ENCODE assay signal across 7 cellular contexts in the genomic region with DNA sequence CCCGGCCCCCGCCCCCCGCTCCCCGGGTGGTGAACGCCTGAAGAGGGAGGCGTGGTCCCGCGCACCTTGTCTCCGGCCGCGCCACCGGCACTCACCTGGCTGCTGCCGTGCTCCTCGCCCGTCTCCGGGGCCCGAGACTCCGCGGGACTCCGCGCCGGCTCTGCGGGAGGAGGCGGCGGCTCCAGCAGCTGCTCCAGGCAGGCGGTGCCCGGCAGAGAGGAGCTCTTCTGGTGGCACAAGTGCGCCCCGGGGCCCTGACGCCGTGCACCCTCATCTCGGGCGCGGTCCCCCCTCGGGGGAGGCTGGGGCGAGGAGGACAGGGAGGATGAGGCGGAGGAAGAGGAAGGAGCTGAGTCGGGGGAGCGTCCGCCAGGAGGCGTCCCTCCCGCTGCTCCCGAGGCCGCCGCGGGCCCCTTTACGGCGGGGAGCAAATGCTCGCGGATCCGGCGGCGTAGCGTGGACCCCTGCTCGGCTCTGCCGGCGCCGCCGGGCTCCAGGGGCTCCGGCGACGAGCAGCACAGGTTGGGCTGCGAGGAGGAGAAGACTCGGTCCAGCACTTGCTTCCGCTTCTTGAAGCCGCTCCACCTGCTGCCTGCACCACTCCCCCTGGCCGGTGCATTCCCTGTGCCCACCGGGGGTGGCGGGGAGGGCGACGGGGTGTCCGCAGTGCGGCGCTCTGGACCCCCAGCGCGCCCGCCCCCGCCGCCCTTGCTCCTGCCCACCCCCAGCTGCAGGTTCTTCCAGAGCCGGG. TPM values are rescaled to one million over a fixed set of nuclear protein-coding genes. Genes with fewer than 3 reads are reported as not detected.
DNase-seq lines count a peak whose midpoint lies in the region; FAIRE-seq and TF ChIP-seq lines count a peak whose summit lies in the region.

No MANE protein-coding gene starts in this region.

- no peak for FAIRE-seq in endothelial cell of umbilical vein (lab: Jason Lieb, UNC)

- no peaks in the 10 kb centered on the region for H3K9me1 ChIP-seq in endothelial cell of umbilical vein (replicated peaks; ENCODE audit: control insufficient read depth, extremely low read depth, insufficient read depth, low read length)

- H3K27ac ChIP-seq in HUES6 (ENCODE audit: low read depth, low read length) (no peak overlapping the region; the same call in 1 of the 2 replicates), endothelial cell of umbilical vein (ENCODE audit: insufficient read depth, low read depth, low read length) (no peak overlapping the region), muscle layer of colon (ENCODE audit: low read depth, low read length) (no peak overlapping the region), vagina (no peak overlapping the region)

- dilution Hi-C loops in endothelial cell of umbilical vein (cut with MboI; ENCODE audit: extremely low pct_ligation_motif_present, low sequenced_read_pairs): no loop called here

- intact Hi-C loops in endothelial cell of umbilical vein (cut with micrococcal nuclease): loop anchor here (1.0 kb wide), 1 partner anchor 563 kb away; no protein-coding TSS in a partner anchor
- intact Hi-C loops in vagina (cut with DNase I): no loop called here

- H3K79me2 ChIP-seq in endothelial cell of umbilical vein (ENCODE audit: control insufficient read depth, insufficient read depth, low read length): no peaks in the 10 kb centered on the region

- DNase-seq in EL (peak; percentile 24), GM20000 (ENCODE audit: low spot score) (peak; percentile 79), T1000 (lab: John Stamatoyannopoulos, UW) (peak; percentile 35), endothelial cell of umbilical vein (ENCODE audit: low read depth, low spot score) (peak; percentile 28), vagina (ENCODE audit: extremely low spot score in 2 of 2) (no peak)

- no peaks in the 10 kb centered on the region for H4K20me1 ChIP-seq in endothelial cell of umbilical vein (replicated peaks; ENCODE audit: control insufficient read depth, extremely low read depth, insufficient read depth, low read length)

- H2AFZ ChIP-seq in endothelial cell of umbilical vein (ENCODE audit: low read depth, low read length): peak overlapping the region; percentile 91

- H3K36me3 ChIP-seq in HUES6 (ENCODE audit: control insufficient read depth, insufficient read depth, low read length) (no peaks in the 10 kb centered on the region), endothelial cell of umbilical vein (ENCODE audit: control insufficient read depth in 2 of 2, extremely low read depth in 1 of 2, insufficient read depth in 2 of 2, low read length in 2 of 2) (no peaks in the 10 kb centered on the region), muscle layer of colon (ENCODE audit: insufficient read depth, low read length) (no peaks in the 10 kb centered on the region), vagina (no peaks in the 10 kb centered on the region)

- H3K9ac ChIP-seq in HUES6 (ENCODE audit: low read length) (peak overlapping the region; percentile 64), endothelial cell of umbilical vein (replicated peaks; ENCODE audit: extremely low read depth, insufficient read depth, low read length) (no peak overlapping the region), muscle layer of colon (ENCODE audit: low read length) (no peak overlapping the region)

- peaks cover 25% of the 10 kb centered on the region for H3K4me1 ChIP-seq in HUES6 (ENCODE audit: control insufficient read depth, insufficient read depth, low read length)
- peaks cover 14% of the 10 kb centered on the region for H3K4me1 ChIP-seq in endothelial cell of umbilical vein (ENCODE audit: control insufficient read depth, extremely low read depth, insufficient read depth, low read length)
- peaks cover 7% of the 10 kb centered on the region for H3K4me1 ChIP-seq in muscle layer of colon (ENCODE audit: insufficient read depth, low read length)
- H3K4me1 ChIP-seq in vagina: peaks cover 26% of the 10 kb centered on the region

- H3K27me3 ChIP-seq in HUES6 (ENCODE audit: control insufficient read depth, insufficient read depth, low read length) (peaks cover 46% of the 10 kb centered on the region), endothelial cell of umbilical vein (ENCODE audit: control insufficient read depth in 2 of 2, insufficient read depth in 2 of 2, low read length in 2 of 2) (peaks cover 50 to 77% of the 10 kb centered on the region in 2 experiments), muscle layer of colon (ENCODE audit: control insufficient read depth in 1 of 2, insufficient read depth in 2 of 2, low read length in 2 of 2) (peaks cover 37 to 39% of the 10 kb centered on the region in 2 donors), vagina (no peaks in the 10 kb centered on the region)

- peak overlapping the region; percentile 78 for H3K4me2 ChIP-seq in endothelial cell of umbilical vein (ENCODE audit: insufficient read depth, low read length)

- CTCF ChIA-PET in endothelial cell of umbilical vein (lab: Charles Lee): interaction anchor here (0.6 to 4.6 kb wide), 16 partner anchors 9 to 564 kb away, joined by 3 to 49 read pairs (median 4); no protein-coding TSS in a partner anchor

- BruUV-seq in endothelial cell of umbilical vein (replicated peaks; lab: Mats Ljungman, UMichigan): no TSS peak

- no peak for TF ChIP-seq POLR2A in endothelial cell of umbilical vein (IDR thresholded peaks at IDR 0.05; ENCODE audit: low read depth, low read length)
- TF ChIP-seq POLR2A in vagina (IDR thresholded peaks at IDR 0.05): no peak

- POLR2A ChIA-PET in endothelial cell of umbilical vein (lab: Charles Lee): no interaction called here

- TF ChIP-seq CTCF in GM20000 (IDR thresholded peaks at IDR 0.05; ENCODE audit: extremely low read depth, missing control alignments): peak; percentile 19
- TF ChIP-seq CTCF in endothelial cell of umbilical vein (IDR thresholded peaks at IDR 0.05; ENCODE audit: extremely low read depth in 1 of 2, insufficient read depth in 1 of 2, low read depth in 1 of 2, low read length in 2 of 2): peak; percentile 38 to 58
- TF ChIP-seq CTCF in vagina (IDR thresholded peaks at IDR 0.05): no peak

- H3K9me3 ChIP-seq in HUES6 (ENCODE audit: control insufficient read depth, insufficient read depth, low read depth, low read length) (no peaks in the 10 kb centered on the region), endothelial cell of umbilical vein (replicated peaks; ENCODE audit: control insufficient read depth, insufficient read depth, low read length) (no peaks in the 10 kb centered on the region), muscle layer of colon (ENCODE audit: low read length) (no peaks in the 10 kb centered on the region), vagina (no peaks in the 10 kb centered on the region)

- peak overlapping the region; percentile 93 for H3K4me3 ChIP-seq in HUES6 (ENCODE audit: low read depth, low read length)
- peak overlapping the region; percentile 27 to 55 (median 44) for H3K4me3 ChIP-seq in endothelial cell of umbilical vein (replicated peaks in 1 of 3; ENCODE audit: insufficient read depth in 1 of 3, low read depth in 1 of 3, low read length in 3 of 3)
- H3K4me3 ChIP-seq in muscle layer of colon (ENCODE audit: low read depth in 1 of 2, low read length in 2 of 2): peak overlapping the region; percentile 53 to 84
- H3K4me3 ChIP-seq in vagina: peak overlapping the region; percentile 47 to 53

TF ChIP-seq in endothelial cell of umbilical vein, 7 proteins besides CTCF, POLR2A, EP300 and RAD21:
- TF ChIP-seq, protein P1, sequence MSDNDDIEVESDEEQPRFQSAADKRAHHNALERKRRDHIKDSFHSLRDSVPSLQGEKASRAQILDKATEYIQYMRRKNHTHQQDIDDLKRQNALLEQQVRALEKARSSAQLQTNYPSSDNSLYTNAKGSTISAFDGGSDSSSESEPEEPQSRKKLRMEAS (IDR thresholded peaks at IDR 0.05; ENCODE audit: insufficient read depth, insufficient read length): no peak
- no peak for TF ChIP-seq POLR2AphosphoS5 (IDR thresholded peaks at IDR 0.05; ENCODE audit: insufficient read depth, low read depth, low read length)
TF ChIP-seq in endothelial cell of umbilical vein: peak in this region for 0.

RNA-seq across cellular contexts. Expression of a gene that starts 1.0 kb away (rescaled TPM):
- total RNA-seq in endothelial cell of umbilical vein (203 and 307 TPM in 2 replicates), vagina (12.8 TPM)
- polyA plus RNA-seq in endothelial cell of umbilical vein: 59.4 and 79.3 TPM in 2 replicates
- polyA plus RNA-seq in endothelial cell of umbilical vein (2011; cell fraction: cytosol; rRNA removed): 56.9 and 87.9 TPM in 2 replicates
- 266 and 328 TPM in 2 replicates for polyA plus RNA-seq in endothelial cell of umbilical vein (2011; cell fraction: nucleus; rRNA removed)
- 404 and 549 TPM in 2 replicates for polyA plus RNA-seq in endothelial cell of umbilical vein (2012)
- 379 and 381 TPM in 2 replicates for polyA minus RNA-seq in endothelial cell of umbilical vein
- polyA minus RNA-seq in endothelial cell of umbilical vein (2011; cell fraction: cytosol; rRNA and poly(A)+ RNA removed): 4.9 TPM
- polyA minus RNA-seq in endothelial cell of umbilical vein (2011; cell fraction: nucleus; rRNA and poly(A)+ RNA removed): 1,520 and 1,656 TPM in 2 replicates

Comparison
In these comparisons a context has a peak if more than half of its experiments do, and no peak if none do; other contexts are left out.
1. DNase-seq: peak in EL (single experiment), GM20000 (single experiment), T1000 (single experiment) and endothelial cell of umbilical vein (single experiment); none in vagina (0 of 2).
2. CTCF ChIP-seq: peak in GM20000 (single experiment) and endothelial cell of umbilical vein (2 of 2); none in vagina (0 of 3).
3. RNA of a gene that starts 1.0 kb away (total RNA-seq): 203 to 307 TPM in endothelial cell of umbilical vein; 12.8 TPM in vagina (single experiment); every median in the first group is over 10 times any median in the second.
4. Peak in every context shown above with its lines, with median percentiles within 50 percentile points of each other: H3K4me3 ChIP-seq.